ENCODE assay signal across 8 cellular contexts in the genomic region with DNA sequence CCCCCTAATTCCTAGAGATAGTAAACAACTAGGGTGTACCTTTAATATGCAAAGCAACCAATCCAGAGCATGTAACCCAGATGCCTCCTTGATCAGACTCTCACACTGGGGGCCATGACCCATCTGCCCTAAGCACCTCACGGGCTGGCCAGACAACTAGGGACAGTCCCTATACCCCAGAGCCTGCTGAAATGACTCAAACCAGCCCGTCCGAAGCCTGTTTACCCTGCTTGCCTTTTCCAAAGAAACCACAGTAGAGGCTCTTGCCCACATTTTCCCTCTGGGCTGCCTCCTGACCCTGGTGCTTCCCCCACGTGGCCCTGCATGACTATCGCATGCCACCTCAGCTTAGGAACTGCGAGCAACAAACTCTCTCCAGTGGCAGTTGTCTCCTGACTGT. TPM values are rescaled to one million over a fixed set of nuclear protein-coding genes. Genes with fewer than 3 reads are reported as not detected.
DNase-seq lines count a peak whose midpoint lies in the region; ATAC-seq and TF ChIP-seq lines count a peak whose summit lies in the region.

No MANE protein-coding gene starts in this region.

- no peak overlapping the region for H3K4me3 ChIP-seq in BLaER1 treated with 17β-estradiol and CSF1 and Interleukin-3, amounts not matched to agents 10 nM and 100 nM

- intact Hi-C loops in CD14-positive monocyte (cut with micrococcal nuclease), result no loop called here

- H3K4me1 Mint-ChIP-seq in activated naive CD4-positive, alpha-beta T cell treated with anti-CD3 and anti-CD28 coated beads, Interleukin-2, amount 50 U/mL, for 24 hours, result peaks cover 86% of the 10 kb centered on the region
- H3K4me1 Mint-ChIP-seq in CD14-positive monocyte, result peaks cover 11% of the 10 kb centered on the region
- peaks cover 7% of the 10 kb centered on the region for H3K4me1 Mint-ChIP-seq in osteocyte (ENCODE audit: unreplicated experiment)

- H3K27ac Mint-ChIP-seq in activated naive CD4-positive, alpha-beta T cell treated with anti-CD3 and anti-CD28 coated beads, Interleukin-2, amount 50 U/mL, for 24 hours, result peak overlapping the region; percentile 90
- H3K27ac Mint-ChIP-seq in CD14-positive monocyte, result no peak overlapping the region
- no peak overlapping the region for H3K27ac Mint-ChIP-seq in osteocyte (ENCODE audit: unreplicated experiment)

- H4K20me1 ChIP-seq in BLaER1 treated with 17β-estradiol and CSF1 and Interleukin-3, amounts not matched to agents 10 nM and 100 nM, result peaks cover 0 to 6% (median 0%) of the 10 kb centered on the region in 11 experiments; a peak in 3 of 22 replicates

- no peaks in the 10 kb centered on the region for H3K27me3 ChIP-seq in BLaER1 treated with 17β-estradiol and CSF1 and Interleukin-3, amounts not matched to agents 10 nM and 100 nM

- H3K4me1 ChIP-seq in BLaER1 treated with 17β-estradiol and CSF1 and Interleukin-3, amounts not matched to agents 10 nM and 100 nM, result peaks cover 23 to 44% (median 33%) of the 10 kb centered on the region in 10 experiments

- no peak overlapping the region for H3K9ac ChIP-seq in BLaER1 treated with 17β-estradiol and CSF1 and Interleukin-3, amounts not matched to agents 10 nM and 100 nM

- peaks cover 0 to 39% (median 9%) of the 10 kb centered on the region in 11 experiments; a peak in 10 of 22 replicates for H3K36me3 ChIP-seq in BLaER1 treated with 17β-estradiol and CSF1 and Interleukin-3, amounts not matched to agents 10 nM and 100 nM

- ATAC-seq in GM19438 (IDR thresholded peaks at IDR 0.05; ENCODE audit: low read depth, unreplicated experiment), result peak; percentile 82
- peak; percentile 83 for ATAC-seq in HG03196 (IDR thresholded peaks at IDR 0.05; ENCODE audit: unreplicated experiment)
- ATAC-seq in GM21737 (IDR thresholded peaks at IDR 0.05; ENCODE audit: unreplicated experiment), result no peak

- H3K9me3 ChIP-seq in BLaER1 treated with 17β-estradiol and CSF1 and Interleukin-3, amounts not matched to agents 10 nM and 100 nM (replicated peaks in 1 of 11), result no peaks in the 10 kb centered on the region

- DNase-seq in hypothalamus (lab: John Stamatoyannopoulos, UW) (no peak), CD14-positive monocyte (ENCODE audit: low spot score) (no peak), osteocyte (ENCODE audit: extremely low spot score, unreplicated experiment) (no peak)

- TF ChIP-seq CTCF in CD14-positive monocyte (IDR thresholded peaks at IDR 0.05) (no peak), osteocyte (IDR thresholded peaks at IDR 0.05) (no peak)

- H3K4me2 ChIP-seq in BLaER1 treated with 17β-estradiol and CSF1 and Interleukin-3, amounts not matched to agents 10 nM and 100 nM, result peak overlapping the region in 9 of 11 experiments; percentile 3 to 55 (median 49); a peak in 17 of 22 replicates

- H3K27ac ChIP-seq in BLaER1 treated with 17β-estradiol and CSF1 and Interleukin-3, amounts not matched to agents 10 nM and 100 nM, result 0 out of 22 replicates have a peak overlapping the region, but pooled peaks of 1 of the 11 experiments have one; percentile 1

- no peaks in the 10 kb centered on the region for H3K9me3 Mint-ChIP-seq in activated naive CD4-positive, alpha-beta T cell treated with anti-CD3 and anti-CD28 coated beads, Interleukin-2, amount 50 U/mL, for 24 hours
- H3K9me3 Mint-ChIP-seq in CD14-positive monocyte (no peaks in the 10 kb centered on the region), osteocyte (ENCODE audit: unreplicated experiment) (no peaks in the 10 kb centered on the region)

- H3K36me3 Mint-ChIP-seq in activated naive CD4-positive, alpha-beta T cell treated with anti-CD3 and anti-CD28 coated beads, Interleukin-2, amount 50 U/mL, for 24 hours, result peaks cover 12% of the 10 kb centered on the region
- H3K36me3 Mint-ChIP-seq in CD14-positive monocyte (peaks cover 20 to 29% of the 10 kb centered on the region in 2 donors), osteocyte (ENCODE audit: unreplicated experiment) (no peaks in the 10 kb centered on the region)

- peak overlapping the region; percentile 39 for H3K4me3 Mint-ChIP-seq in activated naive CD4-positive, alpha-beta T cell treated with anti-CD3 and anti-CD28 coated beads, Interleukin-2, amount 50 U/mL, for 24 hours
- no peak overlapping the region for H3K4me3 Mint-ChIP-seq in CD14-positive monocyte
- no peak overlapping the region for H3K4me3 Mint-ChIP-seq in osteocyte (ENCODE audit: unreplicated experiment)

- no peaks in the 10 kb centered on the region for H3K27me3 Mint-ChIP-seq in activated naive CD4-positive, alpha-beta T cell treated with anti-CD3 and anti-CD28 coated beads, Interleukin-2, amount 50 U/mL, for 24 hours
- H3K27me3 Mint-ChIP-seq in CD14-positive monocyte (ENCODE audit: low read depth in 3 of 3), result peaks cover 0 to 8% (median 3%) of the 10 kb centered on the region in 3 donors
- no peaks in the 10 kb centered on the region for H3K27me3 Mint-ChIP-seq in osteocyte (ENCODE audit: unreplicated experiment)

RNA-seq across cellular contexts. Expression of a gene that starts 46.2 kb away (rescaled TPM):
- polyA plus RNA-seq in CD14-positive monocyte, result 10 to 100 TPM; 75.8 to 87.2 TPM
- total RNA-seq in osteocyte, result 19.0 and 23.3 TPM in 2 replicates
